ENCODE assay signal across 18 cellular contexts in the genomic region with DNA sequence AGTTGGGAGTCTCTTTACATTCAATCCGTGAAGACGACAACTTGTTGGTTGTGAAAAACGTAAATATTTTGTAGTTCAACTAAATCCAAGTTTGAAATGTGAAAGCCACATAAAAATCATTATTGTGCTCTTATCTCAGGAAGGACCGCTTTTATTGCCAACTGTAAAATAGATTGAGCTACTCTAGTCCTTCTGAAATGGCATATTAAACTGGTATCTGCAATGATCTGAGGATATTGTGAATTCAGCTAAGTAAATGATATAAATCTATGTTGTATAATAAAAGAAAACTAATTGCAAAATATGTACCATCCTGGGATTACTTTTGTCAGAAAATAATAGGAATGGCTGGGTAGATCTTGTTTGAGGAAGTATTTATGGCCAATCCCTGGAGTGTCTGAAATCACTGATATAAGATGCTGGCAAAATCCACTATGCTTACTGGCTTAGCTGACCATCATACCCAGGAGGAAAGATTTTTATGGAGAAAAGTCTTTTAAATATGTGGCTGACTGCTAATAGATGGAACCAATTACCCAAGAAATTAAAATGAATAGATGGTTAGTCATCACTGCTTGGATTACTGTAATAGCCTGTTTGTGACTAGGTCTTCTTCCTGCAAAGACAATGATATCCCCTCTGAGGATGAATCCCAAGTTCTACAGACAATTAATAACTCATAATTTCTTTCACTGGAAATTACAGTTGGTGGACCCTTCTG.
"Had no signal": no experiment of that assay in that cellular context is flagged by ENCODE, and none has a peak within 500 bp of the region (broad histone marks: within the 10 kb centered on the region; RNA-seq: fewer than 3 reads in every experiment).

No MANE protein-coding gene starts in this region.

- H3K9me3 ChIP-seq: pancreas had no signal

- H3K36me3 ChIP-seq: esophagus squamous epithelium, gastroesophageal sphincter, pancreas, sigmoid colon, stomach had no signal

- H3K4me3 ChIP-seq: coronary artery, esophagus squamous epithelium, gastroesophageal sphincter, pancreas, sigmoid colon, stomach had no signal

- FAIRE-seq: pancreas had no signal

- H3K4me3 Mint-ChIP-seq: activated naive CD8-positive, alpha-beta T cell; brain; central memory CD8-positive, alpha-beta T cell; naive B cell; T-helper 17 cell; WTC11 had no signal

- H3K4me1 Mint-ChIP-seq: central memory CD8-positive, alpha-beta T cell; naive B cell; T-helper 17 cell; WTC11 had no signal

- H3K27me3 Mint-ChIP-seq: brain; central memory CD8-positive, alpha-beta T cell; T-helper 17 cell had no signal

- H3K27ac ChIP-seq: coronary artery, esophagus squamous epithelium, gastroesophageal sphincter, pancreas, sigmoid colon, stomach had no signal

- H3K27ac Mint-ChIP-seq: activated naive CD8-positive, alpha-beta T cell; brain; naive B cell; T-helper 17 cell; WTC11 had no signal

- H3K4me1 ChIP-seq: pancreas, sigmoid colon, stomach had no signal

- H3K27me3 ChIP-seq: esophagus squamous epithelium, gastroesophageal sphincter, pancreas, sigmoid colon, stomach had no signal

- H3K36me3 Mint-ChIP-seq: activated naive CD8-positive, alpha-beta T cell; brain had no signal

- ATAC-seq: gastroesophageal sphincter, left lobe of liver, pancreas, T-helper 17 cell, WTC11 had no signal

- DNase-seq: activated CD4-positive, alpha-beta T cell treated with anti-CD3 and anti-CD28 coated beads for 4 hours; activated gamma-delta T cell treated with Interleukin-2 at 50 U/mL for 16 hours; amygdala; esophagus squamous epithelium; islet precursor cell; naive B cell; pancreas; sigmoid colon; stimulated activated CD4-positive, alpha-beta T cell treated with anti-CD3 and anti-CD28 coated beads, Interleukin-2, amount 100 ng/mL, for 24 hours; stomach; T-helper 17 cell had no signal
